Comparison of ENCODE assay signal across 21 cellular contexts in the genomic region with DNA sequence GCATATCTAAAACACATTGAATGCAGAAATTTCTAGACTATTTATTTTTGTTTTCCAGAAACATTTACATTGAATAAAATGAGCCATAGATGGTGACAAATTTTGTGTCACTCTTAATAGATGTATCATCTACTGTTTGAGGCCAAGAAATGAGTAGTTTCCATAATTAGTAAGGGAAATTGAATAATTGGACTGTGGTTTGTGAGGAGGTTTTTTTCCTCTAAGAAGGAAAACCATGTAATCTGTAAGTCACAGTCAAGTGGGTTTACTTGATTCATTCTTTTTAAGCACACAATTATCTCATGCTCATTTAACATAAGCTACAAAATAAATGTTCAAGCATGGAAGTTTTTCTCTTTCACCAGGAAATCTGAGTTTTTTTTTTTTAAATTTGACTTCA.
"Had no signal": no experiment of that assay in that cellular context is flagged by ENCODE, and none has a peak within 500 bp of the region (broad histone marks: within the 10 kb centered on the region; RNA-seq: fewer than 3 reads in every experiment).

No MANE protein-coding gene starts in this region.

- H3K9me3 ChIP-seq: left lung, tibial nerve, vagina had no signal

- H3K36me3 Mint-ChIP-seq: activated naive CD4-positive, alpha-beta T cell treated with anti-CD3 and anti-CD28 coated beads, Interleukin-2, amount 10 ng/mL, durations not matched to agents 7 days and 5 days; memory B cell; naive thymus-derived CD8-positive, alpha-beta T cell had no signal

- H3K27me3 ChIP-seq: dorsolateral prefrontal cortex, hepatocyte, left lung, tibial nerve, vagina had no signal

- H3K4me3 ChIP-seq: dorsolateral prefrontal cortex, hepatocyte, left lung, skin epidermis, tibial nerve, vagina had no signal

- H2AFZ ChIP-seq: hepatocyte had no signal

- DNase-seq: activated CD4-positive, CD25-positive, alpha-beta regulatory T cell treated with anti-CD3 and anti-CD28 coated beads, Interleukin-2, amount 50 U/mL, for 72 hours; activated naive CD4-positive, alpha-beta T cell treated with anti-CD3 and anti-CD28 coated beads, Interleukin-2, amount 10 ng/mL, durations not matched to agents 7 days and 5 days; activated T-cell treated with anti-CD3 and anti-CD28 coated beads for 4 hours; dorsolateral prefrontal cortex; endodermal cell; islet precursor cell; left lung; naive thymus-derived CD8-positive, alpha-beta T cell; posterior cingulate gyrus; right cardiac atrium; stimulated activated CD4-positive, alpha-beta T cell treated with anti-CD3 and anti-CD28 coated beads, Interleukin-4, amount 100 ng/mL, for 4 hours; stimulated activated CD8-positive, alpha-beta memory T cell treated with anti-CD3 and anti-CD28 coated beads, Interleukin-4, amount 100 ng/mL, for 48 hours; stimulated activated naive CD4-positive, alpha-beta T cell treated with Interleukin-2 at 50 U/mL for 16 hours; substantia nigra; T-helper 9 cell had no signal

- H3K36me3 ChIP-seq: left lung, tibial nerve, vagina had no signal

- H3K4me1 ChIP-seq: left lung, tibial nerve, vagina had no signal

- H3K27ac Mint-ChIP-seq: activated naive CD4-positive, alpha-beta T cell treated with anti-CD3 and anti-CD28 coated beads, Interleukin-2, amount 10 ng/mL, durations not matched to agents 7 days and 5 days; activated T-helper 2 cell treated with anti-CD3 and anti-CD28 coated beads, Interferon-gamma antibody, Interleukin-2, Interleukin-4, amounts not matched to agents 10 μg/mL and 5 μg/mL and 100 μg/mL, durations not matched to agents 14 hours and 24 hours and 36 hours; endodermal cell; memory B cell; naive thymus-derived CD8-positive, alpha-beta T cell had no signal

- H3K27me3 Mint-ChIP-seq: activated naive CD4-positive, alpha-beta T cell treated with anti-CD3 and anti-CD28 coated beads, Interleukin-2, amount 10 ng/mL, durations not matched to agents 7 days and 5 days; memory B cell; naive thymus-derived CD8-positive, alpha-beta T cell had no signal

- H3K4me3 Mint-ChIP-seq: activated naive CD4-positive, alpha-beta T cell treated with anti-CD3 and anti-CD28 coated beads, Interleukin-2, amount 10 ng/mL, durations not matched to agents 7 days and 5 days; endodermal cell; memory B cell; naive thymus-derived CD8-positive, alpha-beta T cell had no signal

- ATAC-seq: left lung; naive thymus-derived CD8-positive, alpha-beta T cell; right cardiac atrium had no signal

- H3K27ac ChIP-seq: dorsolateral prefrontal cortex, hepatocyte, left lung, skin epidermis, tibial nerve, vagina had no signal

- H3K4me2 ChIP-seq: hepatocyte had no signal

- H3K9me3 Mint-ChIP-seq: activated naive CD4-positive, alpha-beta T cell treated with anti-CD3 and anti-CD28 coated beads, Interleukin-2, amount 10 ng/mL, durations not matched to agents 7 days and 5 days; activated T-helper 2 cell treated with anti-CD3 and anti-CD28 coated beads, Interferon-gamma antibody, Interleukin-2, Interleukin-4, amounts not matched to agents 10 μg/mL and 5 μg/mL and 100 μg/mL, durations not matched to agents 14 hours and 24 hours and 36 hours; endodermal cell had no signal

- H3K4me1 Mint-ChIP-seq: activated naive CD4-positive, alpha-beta T cell treated with anti-CD3 and anti-CD28 coated beads, Interleukin-2, amount 10 ng/mL, durations not matched to agents 7 days and 5 days; memory B cell; naive thymus-derived CD8-positive, alpha-beta T cell had no signal

- H3K79me2 ChIP-seq: hepatocyte had no signal
